21 cellular contexts compared by ENCODE assay signal in the genomic region with DNA sequence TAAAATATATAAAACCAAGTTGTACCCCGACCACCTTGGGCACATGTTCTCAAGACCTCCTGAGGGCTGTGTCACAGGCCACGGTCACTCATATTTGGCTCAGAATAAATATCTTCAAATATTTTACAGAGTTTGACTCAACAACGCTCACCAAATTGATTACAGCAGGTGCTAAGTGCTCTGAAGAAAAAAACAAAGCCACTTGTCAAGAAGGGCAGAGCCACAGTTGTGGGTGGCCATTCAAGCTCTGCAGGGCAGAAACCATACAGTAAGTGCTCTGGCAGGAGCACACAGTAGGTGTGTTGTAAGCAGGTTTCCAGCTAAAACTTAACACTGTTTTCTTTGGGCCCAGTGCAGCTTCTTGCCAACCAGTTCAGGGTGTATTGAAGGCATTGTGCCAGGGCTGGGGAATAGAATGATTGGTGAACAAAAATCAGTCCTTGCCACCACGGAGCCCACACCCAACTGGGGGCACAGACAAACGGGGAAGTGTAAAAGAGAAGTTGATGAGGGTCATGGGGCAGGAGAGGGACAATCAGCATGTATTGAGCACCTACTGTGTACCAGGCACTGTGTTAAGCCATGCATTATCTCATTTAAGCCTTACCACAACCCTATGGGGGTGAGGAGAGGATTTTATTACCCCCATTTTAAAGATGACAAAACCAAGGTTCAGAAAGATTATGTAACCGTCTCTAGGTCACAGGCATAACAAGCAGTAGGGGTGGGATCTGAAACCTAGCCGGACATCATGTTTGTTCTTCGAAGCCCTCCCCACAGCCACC. TPM values are rescaled to one million over a fixed set of nuclear protein-coding genes. Genes with fewer than 3 reads are reported as not detected.
A peak's percentile ranks its signal among the peaks of the same experiment; 100 is the strongest.
DNase-seq lines count a peak whose midpoint lies in the region; ATAC-seq and TF ChIP-seq lines count a peak whose summit lies in the region.
"Had no signal": no experiment of that assay in that cellular context is flagged by ENCODE, and none has a peak within 500 bp of the region (broad histone marks: within the 10 kb centered on the region; RNA-seq: fewer than 3 reads in every experiment).

No MANE protein-coding gene starts in this region.

- TF ChIP-seq EP300 in sigmoid colon (IDR thresholded peaks at IDR 0.05), result no peak

- no peaks in the 10 kb centered on the region for H3K9me3 ChIP-seq in CD8-positive, alpha-beta T cell (ENCODE audit: low read length)
- H3K9me3 ChIP-seq in Panc1 (ENCODE audit: control insufficient read depth, insufficient read depth, low read depth, low read length), result no peaks in the 10 kb centered on the region
- no peaks in the 10 kb centered on the region for H3K9me3 ChIP-seq in lower lobe of right lung
- no peaks in the 10 kb centered on the region for H3K9me3 ChIP-seq in sigmoid colon
- H3K9me3 ChIP-seq: suprapubic skin had no signal

- H3K27me3 ChIP-seq in CD8-positive, alpha-beta T cell (ENCODE audit: insufficient read depth, low read length), result no peaks in the 10 kb centered on the region
- H3K27me3 ChIP-seq in Panc1 (ENCODE audit: control insufficient read depth, insufficient read depth, low read length), result no peaks in the 10 kb centered on the region
- H3K27me3 ChIP-seq in lower lobe of right lung (ENCODE audit: low read depth), result no peaks in the 10 kb centered on the region
- H3K27me3 ChIP-seq in sigmoid colon, result no peaks in the 10 kb centered on the region
- H3K27me3 ChIP-seq: suprapubic skin had no signal

- no peak overlapping the region for H3K27ac ChIP-seq in CD8-positive, alpha-beta T cell (ENCODE audit: low read depth, low read length)
- H3K27ac ChIP-seq in Panc1 (ENCODE audit: low read length) (peak overlapping the region; percentile 96), lower lobe of right lung (peak overlapping the region; percentile 36), sigmoid colon (peak overlapping the region; percentile 97 to 98 (median 97))
- H3K27ac ChIP-seq: suprapubic skin had no signal

- POLR2A ChIA-PET in CD8-positive, alpha-beta T cell (lab: Charles Lee), result interaction anchor here (0.7 to 4.4 kb wide), 3 partner anchors 8 to 64 kb away, joined by 3 to 22 read pairs (median 3); partner anchors contain the start of gene ARRB1
- POLR2A ChIA-PET in Panc1 (lab: Charles Lee), result interaction anchor here (0.7 kb wide), 1 partner anchor 31 kb away, joined by 5 read pairs; no protein-coding TSS in a partner anchor

- TF ChIP-seq CTCF in CD8-positive, alpha-beta T cell (IDR thresholded peaks at IDR 0.05), result no peak
- TF ChIP-seq CTCF in Panc1 (IDR thresholded peaks at IDR 0.05) (no peak), lower lobe of right lung (IDR thresholded peaks at IDR 0.05) (no peak), sigmoid colon (IDR thresholded peaks at IDR 0.05) (no peak)

- in situ Hi-C loops in Panc1 (cut with HindIII; ENCODE audit: low pct_unique_long_range_greater_than_20kb, low sequenced_read_pairs), result no loop called here

- peaks cover 74% of the 10 kb centered on the region for H3K4me1 ChIP-seq in CD8-positive, alpha-beta T cell (ENCODE audit: insufficient read depth, low read length)
- H3K4me1 ChIP-seq in Panc1 (ENCODE audit: control insufficient read depth, insufficient read depth, low read length), result peaks cover 86% of the 10 kb centered on the region
- peaks cover 100% of the 10 kb centered on the region for H3K4me1 ChIP-seq in lower lobe of right lung
- peaks cover 0 to 96% (median 93%) of the 10 kb centered on the region in 4 donors for H3K4me1 ChIP-seq in sigmoid colon

- no peak for ATAC-seq in CD8-positive, alpha-beta T cell
- ATAC-seq in Panc1 (no peak), lower lobe of right lung (no peak), GM18520 (IDR thresholded peaks at IDR 0.05; ENCODE audit: unreplicated experiment) (no peak), HG03460 (IDR thresholded peaks at IDR 0.05; ENCODE audit: unreplicated experiment) (no peak)
- ATAC-seq: left ventricle myocardium superior, SK-N-SH treated with all-trans-retinoic acid at 6 μM for 48 hours had no signal

- no peaks in the 10 kb centered on the region for H3K27me3 Mint-ChIP-seq in CD8-positive, alpha-beta T cell (ENCODE audit: low read depth)
- H3K27me3 Mint-ChIP-seq: activated naive CD4-positive, alpha-beta T cell treated with anti-CD3 and anti-CD28 coated beads, Interleukin-2, amount 10 ng/mL, durations not matched to agents 7 days and 5 days had no signal

- BruUV-seq in Panc1 (replicated peaks; lab: Mats Ljungman, UMichigan), result no TSS peak

- no peaks in the 10 kb centered on the region for H3K36me3 ChIP-seq in CD8-positive, alpha-beta T cell (ENCODE audit: insufficient read depth, low read length)
- H3K36me3 ChIP-seq in Panc1 (ENCODE audit: control insufficient read depth, insufficient read depth, low read length) (no peaks in the 10 kb centered on the region), lower lobe of right lung (no peaks in the 10 kb centered on the region), sigmoid colon (no peaks in the 10 kb centered on the region)
- H3K36me3 ChIP-seq: suprapubic skin had no signal

- DNase-seq in CD8-positive, alpha-beta T cell, result no peak
- DNase-seq in Panc1 (ENCODE audit: low read depth, low spot score) (no peak), lower lobe of right lung (no peak), sigmoid colon (no peak), DMS 273 (lab: John Stamatoyannopoulos, UW; ENCODE audit: unreplicated experiment) (no peak)
- DNase-seq in activated effector memory CD4-positive, alpha-beta T cell treated with anti-CD3 and anti-CD28 coated beads, Interleukin-2, amount 50 U/mL, for 16 hours, result no peak
- DNase-seq: activated CD4-positive, alpha-beta T cell treated with anti-CD3 and anti-CD28 coated beads for 48 hours; activated naive CD4-positive, alpha-beta T cell treated with anti-CD3 and anti-CD28 coated beads, Interleukin-2, amount 10 ng/mL, durations not matched to agents 7 days and 5 days; GF-D8; left ventricle myocardium superior; NCI-H2081 treated with DMSO at 0.1 percent for 48 hours; NCI-H524 treated with DMSO at 0.1 percent for 48 hours; nephron progenitor cell; retina had no signal

- 54 to 70% methylated on average over 8 of the region's 8 CpGs for WGBS in sigmoid colon, 2 donors

- no peak overlapping the region for H3K4me3 Mint-ChIP-seq in CD8-positive, alpha-beta T cell
- H3K4me3 Mint-ChIP-seq: activated naive CD4-positive, alpha-beta T cell treated with anti-CD3 and anti-CD28 coated beads, Interleukin-2, amount 10 ng/mL, durations not matched to agents 7 days and 5 days; brain; IgD-negative memory B cell; nephron progenitor cell had no signal

- H3K9me3 Mint-ChIP-seq in CD8-positive, alpha-beta T cell, result no peaks in the 10 kb centered on the region
- H3K9me3 Mint-ChIP-seq: activated naive CD4-positive, alpha-beta T cell treated with anti-CD3 and anti-CD28 coated beads, Interleukin-2, amount 10 ng/mL, durations not matched to agents 7 days and 5 days; brain had no signal

- CTCF ChIA-PET in CD8-positive, alpha-beta T cell (lab: Charles Lee), result interaction anchor here (1.3 to 13.4 kb wide), 4 partner anchors 10 to 58 kb away, joined by 3 to 122 read pairs (median 12); no protein-coding TSS in a partner anchor
- CTCF ChIA-PET in Panc1 (lab: Charles Lee), result interaction anchor here (0.7 kb wide), 1 partner anchor 57 kb away, joined by 3 read pairs; no protein-coding TSS in a partner anchor

- H3K4me3 ChIP-seq in CD8-positive, alpha-beta T cell (ENCODE audit: low read depth, low read length), result no peak overlapping the region
- H3K4me3 ChIP-seq in Panc1 (ENCODE audit: low read depth in 2 of 2, low read length in 2 of 2), result no peak overlapping the region
- no peak overlapping the region for H3K4me3 ChIP-seq in lower lobe of right lung
- H3K4me3 ChIP-seq in sigmoid colon, result no peak overlapping the region
- H3K4me3 ChIP-seq: coronary artery, suprapubic skin had no signal

- peaks cover 85% of the 10 kb centered on the region for H3K4me1 Mint-ChIP-seq in CD8-positive, alpha-beta T cell (ENCODE audit: low read depth)

- no peak for TF ChIP-seq POLR2A in sigmoid colon (IDR thresholded peaks at IDR 0.05)

- peaks cover 9% of the 10 kb centered on the region for H3K36me3 Mint-ChIP-seq in CD8-positive, alpha-beta T cell
- H3K36me3 Mint-ChIP-seq: IgD-negative memory B cell had no signal

- H3K27ac Mint-ChIP-seq in CD8-positive, alpha-beta T cell, result peak overlapping the region; percentile 18
- H3K27ac Mint-ChIP-seq: activated naive CD4-positive, alpha-beta T cell treated with anti-CD3 and anti-CD28 coated beads, Interleukin-2, amount 10 ng/mL, durations not matched to agents 7 days and 5 days; nephron progenitor cell had no signal

- intact Hi-C loops in CD8-positive, alpha-beta T cell (cut with DNase I, micrococcal nuclease), result no loop called here
- intact Hi-C loops in Panc1 (cut with micrococcal nuclease; ENCODE audit: unreplicated experiment) (no loop called here), lower lobe of right lung (cut with DNase I) (no loop called here), sigmoid colon (cut with DNase I) (no loop called here)

RNA-seq across cellular contexts. Expression of gene ARRB1, which starts 18.2 kb away (rescaled TPM):
- 10 to 100 TPM; 25.1 to 26.5 TPM for total RNA-seq in CD8-positive, alpha-beta T cell
- total RNA-seq in Panc1 (2021; ENCODE audit: unreplicated experiment) (219 TPM), lower lobe of right lung (187 TPM), sigmoid colon (10 to 100 TPM; 38.5 to 96.7 (median 55.2) TPM)
- polyA plus RNA-seq in Panc1 (2012; ENCODE audit: insufficient read length), result 236 TPM
- 10 to 100 TPM; 24.0 to 45.6 (median 32.4) TPM for polyA plus RNA-seq in sigmoid colon
